Comparison of ENCODE assay signal across 40 cellular contexts in the genomic region with DNA sequence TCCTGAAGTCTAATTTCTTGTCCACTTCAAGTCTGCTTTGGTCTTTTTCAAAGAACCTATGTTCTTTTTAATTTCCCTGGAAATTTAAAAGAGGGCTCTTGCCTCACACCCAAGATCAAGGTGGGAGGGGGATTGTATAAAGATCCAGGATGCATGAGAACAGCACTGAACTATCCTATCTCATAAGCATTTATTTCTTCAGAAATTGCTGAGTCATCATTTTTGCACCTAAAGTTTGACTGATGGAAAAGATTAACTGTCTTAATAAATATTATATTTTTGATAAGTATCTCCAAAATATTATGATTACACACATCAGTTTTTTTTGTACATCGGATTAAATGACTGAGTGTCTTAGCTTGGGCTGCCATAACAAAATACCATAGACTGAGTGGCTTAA.
"Had no signal": no experiment of that assay in that cellular context is flagged by ENCODE, and none has a peak within 500 bp of the region (broad histone marks: within the 10 kb centered on the region; RNA-seq: fewer than 3 reads in every experiment).

No MANE protein-coding gene starts in this region.

- H3K36me3 Mint-ChIP-seq: activated CD8-positive, alpha-beta memory T cell treated with anti-CD3 and anti-CD28 coated beads, Interleukin-2, amount 10 ng/mL, durations not matched to agents 7 days and 5 days; activated naive CD4-positive, alpha-beta T cell treated with anti-CD3 and anti-CD28 coated beads, Interleukin-2, amount 10 ng/mL, durations not matched to agents 7 days and 5 days had no signal

- DNase-seq: activated CD4-positive, alpha-beta memory T cell treated with anti-CD3 and anti-CD28 coated beads, Interleukin-2, amount 10 ng/mL, durations not matched to agents 7 days and 5 days; activated CD4-positive, alpha-beta T cell treated with anti-CD3 and anti-CD28 coated beads for 1 hour; activated CD4-positive, alpha-beta T cell treated with anti-CD3 and anti-CD28 coated beads for 36 hours; activated CD4-positive, alpha-beta T cell treated with anti-CD3 and anti-CD28 coated beads for 48 hours; activated CD4-positive, alpha-beta T cell treated with anti-CD3 and anti-CD28 coated beads, Interleukin-2, amount 10 ng/mL, durations not matched to agents 7 days and 5 days; activated CD4-positive, alpha-beta T cell treated with anti-CD3 and anti-CD28 coated beads, Interleukin-2, amount 50 U/mL, for 48 hours; activated CD4-positive, CD25-positive, alpha-beta regulatory T cell; activated CD8-positive, alpha-beta memory T cell treated with anti-CD3 and anti-CD28 coated beads for 24 hours; activated CD8-positive, alpha-beta memory T cell treated with anti-CD3 and anti-CD28 coated beads, Interleukin-2, amount 10 ng/mL, durations not matched to agents 7 days and 5 days; activated CD8-positive, alpha-beta memory T cell treated with anti-CD3 and anti-CD28 coated beads, Interleukin-2, amount 50 U/mL, for 48 hours; activated CD8-positive, alpha-beta T cell treated with anti-CD3 and anti-CD28 coated beads, Interleukin-2, amount 10 ng/mL, durations not matched to agents 7 days and 5 days; activated effector memory CD4-positive, alpha-beta T cell treated with Interleukin-2 at 50 U/mL for 16 hours; activated gamma-delta T cell; activated naive CD4-positive, alpha-beta T cell treated with anti-CD3 and anti-CD28 coated beads, Interleukin-2, amount 10 ng/mL, durations not matched to agents 7 days and 5 days; activated naive CD4-positive, alpha-beta T cell treated with Interleukin-2 at 50 U/mL for 16 hours; activated naive CD8-positive, alpha-beta T cell treated with anti-CD3 and anti-CD28 coated beads, Interleukin-2, amount 10 ng/mL, durations not matched to agents 7 days and 5 days; activated T-cell treated with anti-CD3 and anti-CD28 coated beads, Interleukin-2, amount 50 U/mL, for 24 hours; activated T-cell treated with anti-CD3 and anti-CD28 coated beads, Interleukin-2, amount 50 U/mL, for 48 hours; adrenal gland; amniotic stem cell; aorta; body of pancreas; brain microvascular endothelial cell; caudate nucleus; cerebellar nuclear complex; T-helper 1 cell; T-helper 2 cell; T-helper 9 cell; WERI-Rb-1 had no signal

- H3K4me3 Mint-ChIP-seq: activated CD4-positive, alpha-beta memory T cell treated with anti-CD3 and anti-CD28 coated beads, Interleukin-2, amount 10 ng/mL, durations not matched to agents 7 days and 5 days; activated CD4-positive, alpha-beta T cell treated with anti-CD3 and anti-CD28 coated beads for 36 hours; activated CD4-positive, alpha-beta T cell treated with anti-CD3 and anti-CD28 coated beads, Interleukin-2, amount 10 ng/mL, durations not matched to agents 7 days and 5 days; activated CD8-positive, alpha-beta memory T cell treated with anti-CD3 and anti-CD28 coated beads, Interleukin-2, amount 10 ng/mL, durations not matched to agents 7 days and 5 days; activated CD8-positive, alpha-beta T cell treated with anti-CD3 and anti-CD28 coated beads, Interleukin-2, amount 10 ng/mL, durations not matched to agents 7 days and 5 days; activated naive CD4-positive, alpha-beta T cell treated with anti-CD3 and anti-CD28 coated beads, Interleukin-2, amount 10 ng/mL, durations not matched to agents 7 days and 5 days; activated naive CD4-positive, alpha-beta T cell treated with anti-CD3 and anti-CD28 coated beads, Interleukin-2, amount 50 U/mL, for 24 hours; activated naive CD8-positive, alpha-beta T cell; activated naive CD8-positive, alpha-beta T cell treated with anti-CD3 and anti-CD28 coated beads, Interleukin-2, amount 10 ng/mL, durations not matched to agents 7 days and 5 days; activated T-cell treated with anti-CD3 and anti-CD28 coated beads, Interleukin-2, amount 50 U/mL, for 24 hours; central memory CD8-positive, alpha-beta T cell; T-helper 1 cell treated with Interleukin-12 subunit alpha and Interleukin-12 subunit beta and Interleukin-4 antibody, amounts not matched to agents 30 μg/mL and 1 μg/mL, for 36 hours; T-helper 2 cell treated with Interferon-gamma antibody and Interleukin-4, amounts not matched to agents 5 μg/mL and 100 μg/mL, for 36 hours; WTC11 had no signal

- FAIRE-seq: astrocyte, TTC549 had no signal

- H3K27ac ChIP-seq: adrenal gland, body of pancreas, brain microvascular endothelial cell, breast epithelium, WERI-Rb-1 had no signal

- H3K4me1 ChIP-seq: adrenal gland, body of pancreas, breast epithelium had no signal

- ATAC-seq: activated CD4-positive, alpha-beta T cell treated with anti-CD3 and anti-CD28 coated beads for 36 hours; activated CD4-positive, CD25-positive, alpha-beta regulatory T cell treated with anti-CD3 and anti-CD28 coated beads, Interleukin-2, amount 50 U/mL, for 24 hours; activated CD8-positive, alpha-beta memory T cell treated with anti-CD3 and anti-CD28 coated beads, Interleukin-2, amount 10 ng/mL, durations not matched to agents 7 days and 5 days; activated CD8-positive, alpha-beta T cell treated with anti-CD3 and anti-CD28 coated beads, Interleukin-2, amount 10 ng/mL, durations not matched to agents 7 days and 5 days; body of pancreas; WTC11 had no signal

- H3K4me1 Mint-ChIP-seq: activated CD4-positive, alpha-beta memory T cell treated with anti-CD3 and anti-CD28 coated beads, Interleukin-2, amount 10 ng/mL, durations not matched to agents 7 days and 5 days; activated CD4-positive, alpha-beta T cell treated with anti-CD3 and anti-CD28 coated beads for 36 hours; activated CD4-positive, alpha-beta T cell treated with anti-CD3 and anti-CD28 coated beads, Interleukin-2, amount 10 ng/mL, durations not matched to agents 7 days and 5 days; activated CD8-positive, alpha-beta memory T cell treated with anti-CD3 and anti-CD28 coated beads, Interleukin-2, amount 10 ng/mL, durations not matched to agents 7 days and 5 days; activated naive CD4-positive, alpha-beta T cell treated with anti-CD3 and anti-CD28 coated beads, Interleukin-2, amount 10 ng/mL, durations not matched to agents 7 days and 5 days; activated naive CD4-positive, alpha-beta T cell treated with anti-CD3 and anti-CD28 coated beads, Interleukin-2, amount 50 U/mL, for 24 hours; activated naive CD8-positive, alpha-beta T cell treated with anti-CD3 and anti-CD28 coated beads, Interleukin-2, amount 10 ng/mL, durations not matched to agents 7 days and 5 days; central memory CD8-positive, alpha-beta T cell; WTC11 had no signal

- H3K36me3 ChIP-seq: adrenal gland, brain microvascular endothelial cell, breast epithelium, WERI-Rb-1 had no signal

- H3K27ac Mint-ChIP-seq: activated CD4-positive, alpha-beta memory T cell treated with anti-CD3 and anti-CD28 coated beads, Interleukin-2, amount 10 ng/mL, durations not matched to agents 7 days and 5 days; activated CD4-positive, alpha-beta T cell treated with anti-CD3 and anti-CD28 coated beads for 36 hours; activated CD4-positive, alpha-beta T cell treated with anti-CD3 and anti-CD28 coated beads, Interleukin-2, amount 10 ng/mL, durations not matched to agents 7 days and 5 days; activated CD8-positive, alpha-beta memory T cell treated with anti-CD3 and anti-CD28 coated beads, Interleukin-2, amount 10 ng/mL, durations not matched to agents 7 days and 5 days; activated CD8-positive, alpha-beta T cell treated with anti-CD3 and anti-CD28 coated beads, Interleukin-2, amount 10 ng/mL, durations not matched to agents 7 days and 5 days; activated naive CD4-positive, alpha-beta T cell treated with anti-CD3 and anti-CD28 coated beads, Interleukin-2, amount 10 ng/mL, durations not matched to agents 7 days and 5 days; activated naive CD4-positive, alpha-beta T cell treated with anti-CD3 and anti-CD28 coated beads, Interleukin-2, amount 50 U/mL, for 24 hours; activated naive CD8-positive, alpha-beta T cell; activated naive CD8-positive, alpha-beta T cell treated with anti-CD3 and anti-CD28 coated beads, Interleukin-2, amount 10 ng/mL, durations not matched to agents 7 days and 5 days; activated T-cell treated with anti-CD3 and anti-CD28 coated beads, Interleukin-2, amount 50 U/mL, for 24 hours; activated T-helper 2 cell treated with anti-CD3 and anti-CD28 coated beads, Interferon-gamma antibody, Interleukin-2, Interleukin-4, amounts not matched to agents 10 μg/mL and 5 μg/mL and 100 μg/mL, durations not matched to agents 14 hours and 24 hours and 36 hours; T-helper 1 cell treated with Interleukin-12 subunit alpha and Interleukin-12 subunit beta and Interleukin-4 antibody, amounts not matched to agents 30 μg/mL and 1 μg/mL, for 36 hours; T-helper 2 cell treated with Interferon-gamma antibody and Interleukin-4, amounts not matched to agents 5 μg/mL and 100 μg/mL, for 36 hours; WTC11 had no signal

- H3K4me3 ChIP-seq: adrenal gland, body of pancreas, breast epithelium had no signal

- H3K27me3 ChIP-seq: adrenal gland, body of pancreas, brain microvascular endothelial cell, breast epithelium had no signal

- H3K9me3 ChIP-seq: body of pancreas had no signal
